Comparison of ENCODE assay signal across 22 cellular contexts in genomic region chr1:41014871-41015270, GRCh38. TPM values are rescaled to one million over a fixed set of nuclear protein-coding genes. Genes with fewer than 3 reads are reported as not detected.
A peak's percentile ranks its signal among the peaks of the same experiment; 100 is the strongest.
DNase-seq lines count a peak whose midpoint lies in the region; ATAC-seq and TF ChIP-seq lines count a peak whose summit lies in the region.
"Had no signal": no experiment of that assay in that cellular context is flagged by ENCODE, and none has a peak within 500 bp of the region (broad histone marks: within the 10 kb centered on the region; RNA-seq: fewer than 3 reads in every experiment).

No MANE protein-coding gene starts in this region.

- intact Hi-C loops in CD4-positive, alpha-beta T cell (cut with DNase I, micrococcal nuclease): no loop called here

- peak overlapping the region; percentile 17 for H3K27ac ChIP-seq in CD4-positive, alpha-beta T cell (ENCODE audit: low read depth, low read length)
- H3K27ac ChIP-seq: esophagus muscularis mucosa, pancreas, thyroid gland had no signal

- H3K4me3 Mint-ChIP-seq in CD4-positive, alpha-beta T cell: no peak overlapping the region
- peak overlapping the region in 1 of 4 donors; percentile 74 for H3K4me3 Mint-ChIP-seq in IgD-negative memory B cell
- no peak overlapping the region for H3K4me3 Mint-ChIP-seq in activated naive CD8-positive, alpha-beta T cell
- no peak overlapping the region for H3K4me3 Mint-ChIP-seq in naive thymus-derived CD8-positive, alpha-beta T cell
- H3K4me3 Mint-ChIP-seq: central memory CD8-positive, alpha-beta T cell; H9; natural killer cell had no signal

- peak overlapping the region; percentile 45 for H3K27ac Mint-ChIP-seq in CD4-positive, alpha-beta T cell
- peak overlapping the region in 2 of 3 donors; percentile 17 to 50 for H3K27ac Mint-ChIP-seq in IgD-negative memory B cell
- H3K27ac Mint-ChIP-seq in activated naive CD8-positive, alpha-beta T cell: peak overlapping the region; percentile 16
- peak overlapping the region in 9 of 10 donors; percentile 23 to 85 (median 70) for H3K27ac Mint-ChIP-seq in naive thymus-derived CD8-positive, alpha-beta T cell

- H3K27me3 ChIP-seq in CD4-positive, alpha-beta T cell (ENCODE audit: control insufficient read depth, insufficient read depth, low read length): no peaks in the 10 kb centered on the region
- H3K27me3 ChIP-seq: esophagus muscularis mucosa, pancreas, thyroid gland had no signal

- POLR2A ChIA-PET in CD4-positive, alpha-beta T cell (lab: Charles Lee): no interaction called here
- POLR2A ChIA-PET in naive thymus-derived CD8-positive, alpha-beta T cell (lab: Charles Lee): no interaction called here

- H3K27me3 Mint-ChIP-seq in CD4-positive, alpha-beta T cell: no peaks in the 10 kb centered on the region
- no peaks in the 10 kb centered on the region for H3K27me3 Mint-ChIP-seq in IgD-negative memory B cell
- H3K27me3 Mint-ChIP-seq in activated naive CD8-positive, alpha-beta T cell: no peaks in the 10 kb centered on the region
- H3K27me3 Mint-ChIP-seq in naive thymus-derived CD8-positive, alpha-beta T cell: no peaks in the 10 kb centered on the region
- H3K27me3 Mint-ChIP-seq: central memory CD8-positive, alpha-beta T cell had no signal

- no peaks in the 10 kb centered on the region for H3K9me3 ChIP-seq in CD4-positive, alpha-beta T cell (ENCODE audit: control insufficient read depth, low read length)
- H3K9me3 ChIP-seq: esophagus muscularis mucosa, pancreas, thyroid gland had no signal

- CTCF ChIA-PET in CD4-positive, alpha-beta T cell (lab: Charles Lee): no interaction called here

- TF ChIP-seq CTCF in CD4-positive, alpha-beta T cell (IDR thresholded peaks at IDR 0.05): no peak

- ATAC-seq in CD4-positive, alpha-beta T cell (ENCODE audit: poor library complexity): no peak
- peak in 1 of 2 donors; percentile 40 for ATAC-seq in naive thymus-derived CD8-positive, alpha-beta T cell
- no peak for ATAC-seq in HG03108 (IDR thresholded peaks at IDR 0.05; ENCODE audit: unreplicated experiment)
- ATAC-seq: natural killer cell had no signal

- no peaks in the 10 kb centered on the region for H3K9me3 Mint-ChIP-seq in CD4-positive, alpha-beta T cell
- no peaks in the 10 kb centered on the region for H3K9me3 Mint-ChIP-seq in IgD-negative memory B cell
- no peaks in the 10 kb centered on the region for H3K9me3 Mint-ChIP-seq in activated naive CD8-positive, alpha-beta T cell (ENCODE audit: low read depth)
- no peaks in the 10 kb centered on the region for H3K9me3 Mint-ChIP-seq in naive thymus-derived CD8-positive, alpha-beta T cell
- H3K9me3 Mint-ChIP-seq: central memory CD8-positive, alpha-beta T cell; H9; natural killer cell had no signal

- peaks cover 11% of the 10 kb centered on the region for H3K4me1 Mint-ChIP-seq in CD4-positive, alpha-beta T cell (ENCODE audit: low read depth)
- H3K4me1 Mint-ChIP-seq in IgD-negative memory B cell: peaks cover 12 to 18% (median 12%) of the 10 kb centered on the region in 3 donors
- H3K4me1 Mint-ChIP-seq in activated naive CD8-positive, alpha-beta T cell (ENCODE audit: low read depth): peaks cover 11% of the 10 kb centered on the region
- H3K4me1 Mint-ChIP-seq in naive thymus-derived CD8-positive, alpha-beta T cell: peaks cover 12 to 18% (median 14%) of the 10 kb centered on the region in 4 donors
- H3K4me1 Mint-ChIP-seq: central memory CD8-positive, alpha-beta T cell had no signal

- DNase-seq in CD4-positive, alpha-beta T cell: no peak
- DNase-seq in naive thymus-derived CD8-positive, alpha-beta T cell: peak in 1 of 10 donors; percentile 12
- DNase-seq in AG08396 (ENCODE audit: low spot score) (no peak), NCI-H524 treated with DMSO at 0.1 percent for 48 hours (lab: John Stamatoyannopoulos, UW) (no peak)
- DNase-seq: activated CD4-positive, alpha-beta T cell treated with anti-CD3 and anti-CD28 coated beads for 1 hour; activated gamma-delta T cell; aorta; Calu3; effector CD4-positive, alpha-beta T cell; H9; mammary epithelial cell; natural killer cell; NCI-H1417 treated with DMSO at 0.1 percent for 48 hours; NCI-H69; pancreas; thyroid gland had no signal

- peaks cover 38% of the 10 kb centered on the region for H3K36me3 Mint-ChIP-seq in CD4-positive, alpha-beta T cell (ENCODE audit: low read depth)
- peaks cover 6% of the 10 kb centered on the region for H3K36me3 Mint-ChIP-seq in IgD-negative memory B cell
- peaks cover 8% of the 10 kb centered on the region for H3K36me3 Mint-ChIP-seq in activated naive CD8-positive, alpha-beta T cell
- peaks cover 0 to 39% (median 6%) of the 10 kb centered on the region in 3 donors for H3K36me3 Mint-ChIP-seq in naive thymus-derived CD8-positive, alpha-beta T cell

RNA-seq across cellular contexts. Expression of gene SLFNL1, which starts 6.7 kb away (rescaled TPM):
- total RNA-seq in CD4-positive, alpha-beta T cell: under 1 TPM; 0.08 to 0.17 TPM
- polyA plus RNA-seq in IgD-negative memory B cell: 0.20 TPM
- total RNA-seq in naive thymus-derived CD8-positive, alpha-beta T cell: under 1 TPM; 0.47 to 0.65 TPM
- polyA plus RNA-seq in naive thymus-derived CD8-positive, alpha-beta T cell: under 1 TPM; 0.12 to 0.49 (median 0.21) TPM
- total RNA-seq: kidney epithelial cell had no signal

RNA-seq across cellular contexts. Expression of gene CTPS1, which starts 35.4 kb away (rescaled TPM):
- 10 to 100 TPM; 37.1 to 37.4 TPM for total RNA-seq in CD4-positive, alpha-beta T cell
- polyA plus RNA-seq in IgD-negative memory B cell: 17.8 TPM
- total RNA-seq in naive thymus-derived CD8-positive, alpha-beta T cell: 10 to 100 TPM; 22.5 to 25.6 TPM
- 10 to 100 TPM; 12.7 to 21.3 (median 19.0) TPM for polyA plus RNA-seq in naive thymus-derived CD8-positive, alpha-beta T cell

Comparison
In these comparisons a context has a peak if more than half of its experiments do, and no peak if none do; other contexts are left out.
1. H3K27ac Mint-ChIP-seq: peak in every context shown above with its lines; median percentile 70 in naive thymus-derived CD8-positive, alpha-beta T cell; 45 in CD4-positive, alpha-beta T cell; 34 in IgD-negative memory B cell; 16 in activated naive CD8-positive, alpha-beta T cell.